In genomic region chr2:43762286-43762685, GRCh38 we compare ENCODE assay signal across 1 cellular context.
TF ChIP-seq lines count a peak whose summit lies in the region.

No MANE protein-coding gene starts in this region.

TF ChIP-seq in GM12878, 131 proteins besides CTCF, POLR2A, EP300 and RAD21:
- TF ChIP-seq JUNB (IDR thresholded peaks at IDR 0.05), result peak; percentile 80
- TF ChIP-seq IKZF1 (conservative IDR thresholded peaks at IDR 0.05), result no peak
- no peak for TF ChIP-seq ASH2L (IDR thresholded peaks at IDR 0.05; ENCODE audit: borderline replicate concordance, low read depth)
- TF ChIP-seq WRNIP1 (IDR thresholded peaks at IDR 0.05; ENCODE audit: borderline replicate concordance, low read depth, low read length), result no peak
